In the genomic region with DNA sequence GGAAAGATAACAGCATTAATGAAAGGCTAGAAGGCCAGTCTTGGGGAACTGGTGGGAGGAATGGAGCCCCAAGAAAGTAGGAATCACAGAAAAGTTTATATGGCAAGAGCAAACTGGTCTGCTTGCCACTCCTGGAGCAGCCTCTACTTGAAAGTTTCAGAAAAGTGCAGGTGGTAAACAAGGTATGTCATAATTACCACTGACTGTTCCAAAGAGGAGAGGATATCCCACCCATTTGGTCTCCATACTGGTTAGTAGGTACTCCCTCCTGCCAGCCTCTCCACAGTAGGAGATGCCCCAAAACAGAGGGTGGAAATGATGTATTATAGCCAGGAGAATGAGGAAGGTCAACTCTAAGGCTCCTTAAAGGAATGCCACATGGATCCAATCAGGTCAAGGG, we compare ENCODE assay signal across 18 cellular contexts.
DNase-seq lines count a peak whose midpoint lies in the region; ATAC-seq and TF ChIP-seq lines count a peak whose summit lies in the region.
"Had no signal": no experiment of that assay in that cellular context is flagged by ENCODE, and none has a peak within 500 bp of the region (broad histone marks: within the 10 kb centered on the region; RNA-seq: fewer than 3 reads in every experiment).

No MANE protein-coding gene starts in this region.

- H3K27ac Mint-ChIP-seq in activated naive CD4-positive, alpha-beta T cell treated with anti-CD3 and anti-CD28 coated beads, Interleukin-2, amount 50 U/mL, for 24 hours, result peak overlapping the region; percentile 95
- peak overlapping the region; percentile 98 to 99 for H3K27ac Mint-ChIP-seq in T-cell
- peak overlapping the region; percentile 57 for H3K27ac Mint-ChIP-seq in activated T-helper 2 cell treated with anti-CD3 and anti-CD28 coated beads, Interferon-gamma antibody, Interleukin-2, Interleukin-4, amounts not matched to agents 10 μg/mL and 5 μg/mL and 100 μg/mL, durations not matched to agents 14 hours and 24 hours and 36 hours

- H3K9me3 ChIP-seq in spleen, result no peaks in the 10 kb centered on the region
- H3K9me3 ChIP-seq in trophoblast cell (ENCODE audit: insufficient read depth, low read depth, low read length), result no peaks in the 10 kb centered on the region

- ATAC-seq in T-cell (replicated peaks in 1 of 4), result peak in 2 of 4 experiments; percentile 10

- H2BK120ac ChIP-seq in trophoblast cell (ENCODE audit: insufficient read depth, low read length, poor library complexity), result no peak overlapping the region

- H3K18ac ChIP-seq in trophoblast cell (ENCODE audit: low read length), result no peak overlapping the region

- H3K9me3 Mint-ChIP-seq in activated naive CD4-positive, alpha-beta T cell treated with anti-CD3 and anti-CD28 coated beads, Interleukin-2, amount 50 U/mL, for 24 hours, result peaks cover 12% of the 10 kb centered on the region
- H3K9me3 Mint-ChIP-seq in T-cell, result peaks cover 0 to 8% (median 7%) of the 10 kb centered on the region in 3 donors
- H3K9me3 Mint-ChIP-seq in activated T-helper 2 cell treated with anti-CD3 and anti-CD28 coated beads, Interferon-gamma antibody, Interleukin-2, Interleukin-4, amounts not matched to agents 10 μg/mL and 5 μg/mL and 100 μg/mL, durations not matched to agents 14 hours and 24 hours and 36 hours, result no peaks in the 10 kb centered on the region

- H3K23ac ChIP-seq in trophoblast cell (ENCODE audit: low read length), result no peak overlapping the region

- no peaks in the 10 kb centered on the region for H3K36me3 ChIP-seq in spleen
- H3K36me3 ChIP-seq in trophoblast cell (ENCODE audit: control insufficient read depth in 1 of 2, insufficient read depth in 2 of 2, low read length in 2 of 2), result no peaks in the 10 kb centered on the region

- no peak overlapping the region for H2AFZ ChIP-seq in trophoblast cell (ENCODE audit: insufficient read depth, low read length, poor library complexity)
- H2AFZ ChIP-seq: GM23248 had no signal

- CTCF ChIA-PET in T-cell (lab: Charles Lee), result no interaction called here

- peaks cover 5% of the 10 kb centered on the region for H3K36me3 Mint-ChIP-seq in activated naive CD4-positive, alpha-beta T cell treated with anti-CD3 and anti-CD28 coated beads, Interleukin-2, amount 50 U/mL, for 24 hours
- peaks cover 6% of the 10 kb centered on the region for H3K36me3 Mint-ChIP-seq in T-cell
- peaks cover 6% of the 10 kb centered on the region for H3K36me3 Mint-ChIP-seq in activated T-helper 2 cell treated with anti-CD3 and anti-CD28 coated beads, Interferon-gamma antibody, Interleukin-2, Interleukin-4, amounts not matched to agents 10 μg/mL and 5 μg/mL and 100 μg/mL, durations not matched to agents 14 hours and 24 hours and 36 hours (ENCODE audit: low read depth)

- no peak overlapping the region for H2AK5ac ChIP-seq in trophoblast cell (ENCODE audit: low read length)

- H2BK12ac ChIP-seq in trophoblast cell (ENCODE audit: low read length), result no peak overlapping the region

- peak overlapping the region; percentile 33 for H3K4me3 Mint-ChIP-seq in activated naive CD4-positive, alpha-beta T cell treated with anti-CD3 and anti-CD28 coated beads, Interleukin-2, amount 50 U/mL, for 24 hours
- peak overlapping the region; percentile 34 to 42 (median 35) for H3K4me3 Mint-ChIP-seq in T-cell
- H3K4me3 Mint-ChIP-seq in activated T-helper 2 cell treated with anti-CD3 and anti-CD28 coated beads, Interferon-gamma antibody, Interleukin-2, Interleukin-4, amounts not matched to agents 10 μg/mL and 5 μg/mL and 100 μg/mL, durations not matched to agents 14 hours and 24 hours and 36 hours (ENCODE audit: low read depth), result no peak overlapping the region

- no peak overlapping the region for H3K4ac ChIP-seq in trophoblast cell (ENCODE audit: low read depth, low read length)

- POLR2A ChIA-PET in T-cell (lab: Charles Lee), result no interaction called here

- no peaks in the 10 kb centered on the region for H3K79me1 ChIP-seq in trophoblast cell (ENCODE audit: low read length)

- H4K91ac ChIP-seq in trophoblast cell (ENCODE audit: low read depth, low read length), result no peak overlapping the region

- H3K4me1 ChIP-seq in spleen (peaks cover 0 to 7% (median 0%) of the 10 kb centered on the region in 6 donors), trophoblast cell (ENCODE audit: control insufficient read depth in 1 of 2, insufficient read depth in 2 of 2, low read length in 2 of 2) (peaks cover 2 to 7% of the 10 kb centered on the region in 2 experiments)

- no peak for TF ChIP-seq POLR2A in spleen (IDR thresholded peaks at IDR 0.05)

- H4K12ac ChIP-seq in trophoblast cell (ENCODE audit: low read depth, low read length), result no peak overlapping the region

- no peak overlapping the region for H4K8ac ChIP-seq in trophoblast cell (ENCODE audit: low read depth, low read length)

- H3K4me3 ChIP-seq in spleen (no peak overlapping the region), trophoblast cell (ENCODE audit: low read depth, low read length) (no peak overlapping the region)
- H3K4me3 ChIP-seq: GM23248 had no signal

- DNase-seq in activated naive CD4-positive, alpha-beta T cell treated with anti-CD3 and anti-CD28 coated beads, Interleukin-2, amount 50 U/mL, for 16 hours, result no peak
- DNase-seq in T-cell, result peak in 1 of 34 experiments; percentile 8
- no peak for DNase-seq in activated T-helper 2 cell treated with anti-CD3 and anti-CD28 coated beads, Interferon-gamma antibody, Interleukin-2, Interleukin-4, amounts not matched to agents 10 μg/mL and 5 μg/mL and 100 μg/mL, durations not matched to agents 14 hours and 24 hours and 36 hours (ENCODE audit: low spot score)
- no peak for DNase-seq in spleen
- DNase-seq in NCI-H748 treated with DMSO at 0.1 percent for 48 hours (lab: John Stamatoyannopoulos, UW), result no peak
- DNase-seq in trophoblast cell, result no peak
- DNase-seq in activated CD8-positive, alpha-beta memory T cell treated with anti-CD3 and anti-CD28 coated beads, Interleukin-2, amount 50 U/mL, for 4 hours, result no peak
- DNase-seq: DMS79, GM23248, HCEC 1CT, KBM-7, NCI-H1436, NCI-H2029, NCI-H2171, NCI-H446 treated with DMSO at 0.1 percent for 48 hours, OCI-M1, SHP77 treated with DMSO at 0.1 percent for 48 hours had no signal

- peaks cover 56% of the 10 kb centered on the region for H3K4me1 Mint-ChIP-seq in activated naive CD4-positive, alpha-beta T cell treated with anti-CD3 and anti-CD28 coated beads, Interleukin-2, amount 50 U/mL, for 24 hours
- H3K4me1 Mint-ChIP-seq in T-cell, result peaks cover 53 to 60% (median 59%) of the 10 kb centered on the region in 3 donors
- peaks cover 54% of the 10 kb centered on the region for H3K4me1 Mint-ChIP-seq in activated T-helper 2 cell treated with anti-CD3 and anti-CD28 coated beads, Interferon-gamma antibody, Interleukin-2, Interleukin-4, amounts not matched to agents 10 μg/mL and 5 μg/mL and 100 μg/mL, durations not matched to agents 14 hours and 24 hours and 36 hours (ENCODE audit: low read depth)

- H3K27me3 Mint-ChIP-seq in activated naive CD4-positive, alpha-beta T cell treated with anti-CD3 and anti-CD28 coated beads, Interleukin-2, amount 50 U/mL, for 24 hours, result no peaks in the 10 kb centered on the region
- no peaks in the 10 kb centered on the region for H3K27me3 Mint-ChIP-seq in T-cell
- no peaks in the 10 kb centered on the region for H3K27me3 Mint-ChIP-seq in activated T-helper 2 cell treated with anti-CD3 and anti-CD28 coated beads, Interferon-gamma antibody, Interleukin-2, Interleukin-4, amounts not matched to agents 10 μg/mL and 5 μg/mL and 100 μg/mL, durations not matched to agents 14 hours and 24 hours and 36 hours (ENCODE audit: low read depth)

- intact Hi-C loops in activated T-helper 2 cell treated with anti-CD3 and anti-CD28 coated beads, Interferon-gamma antibody, Interleukin-2, Interleukin-4, amounts not matched to agents 10 μg/mL and 5 μg/mL and 100 μg/mL, durations not matched to agents 14 hours and 24 hours and 36 hours (cut with micrococcal nuclease), result loop anchor here (5.0 kb wide), 1 partner anchor 294 kb away; no protein-coding TSS in a partner anchor
- intact Hi-C loops in spleen (cut with DNase I; ENCODE audit: low total_unique reads), result no loop called here

- no peak overlapping the region for H3K14ac ChIP-seq in trophoblast cell (ENCODE audit: low read length)

- peak overlapping the region in 5 of 8 donors; percentile 3 to 64 (median 15) for H3K27ac ChIP-seq in spleen
- no peak overlapping the region for H3K27ac ChIP-seq in trophoblast cell (ENCODE audit: low read depth, low read length)
- H3K27ac ChIP-seq: GM23248 had no signal

- no peaks in the 10 kb centered on the region for H3K79me2 ChIP-seq in trophoblast cell (ENCODE audit: control insufficient read depth, insufficient read depth, low read length, poor library complexity)

- no peak for TF ChIP-seq CTCF in spleen (IDR thresholded peaks at IDR 0.05 in 8 of 11, conservative IDR thresholded peaks at IDR 0.05 in 3 of 11)

- no peak overlapping the region for H2BK5ac ChIP-seq in trophoblast cell (ENCODE audit: low read depth, low read length, poor library complexity)

- no peak overlapping the region for H3K4me2 ChIP-seq in trophoblast cell (ENCODE audit: low read length)

- no peak overlapping the region for H3K9ac ChIP-seq in trophoblast cell (ENCODE audit: low read length)
- H3K9ac ChIP-seq: GM23248 had no signal

- no peaks in the 10 kb centered on the region for H3K27me3 ChIP-seq in spleen (replicated peaks in 1 of 7)
- no peaks in the 10 kb centered on the region for H3K27me3 ChIP-seq in trophoblast cell (ENCODE audit: insufficient read depth, low read length)
